ENCODE assay signal across 28 cellular contexts in genomic region chr6:83928286-83928685, GRCh38.
"Had no signal": no experiment of that assay in that cellular context is flagged by ENCODE, and none has a peak within 500 bp of the region (broad histone marks: within the 10 kb centered on the region; RNA-seq: fewer than 3 reads in every experiment).

No MANE protein-coding gene starts in this region.

- H3K9me3 ChIP-seq: lower lobe of right lung, mucosa of descending colon, right atrium auricular region, suprapubic skin, transverse colon, upper lobe of right lung, uterus had no signal

- H3K79me2 ChIP-seq: parathyroid adenoma had no signal

- H2AFZ ChIP-seq: parathyroid adenoma had no signal

- DNase-seq: cortex of kidney; effector memory CD8-positive, alpha-beta T cell; erythroblast; hypothalamus; immature natural killer cell; islet precursor cell; kidney glomerular epithelial cell; left ventricle myocardium superior; lower lobe of right lung; mucosa of descending colon; naive B cell; stimulated activated CD4-positive, alpha-beta T cell treated with anti-CD3 and anti-CD28 coated beads, Interleukin-12 subunit alpha, Interleukin-12 subunit beta, amount 100 ng/mL, for 4 hours; stimulated activated CD4-positive, alpha-beta T cell treated with anti-CD3 and anti-CD28 coated beads, Interleukin-1b, Interleukin-23, amount 100 ng/mL, for 48 hours; stimulated activated CD4-positive, alpha-beta T cell treated with anti-CD3 and anti-CD28 coated beads, Interleukin-4, amount 100 ng/mL, for 1 hour; stimulated activated CD8-positive, alpha-beta memory T cell treated with anti-CD3 and anti-CD28 coated beads, Interleukin-4, amount 100 ng/mL, for 48 hours; stimulated activated naive CD4-positive, alpha-beta T cell; stimulated activated naive CD8-positive, alpha-beta T cell treated with anti-CD3 and anti-CD28 coated beads, Interleukin-15, amount 100 ng/mL, for 72 hours; transverse colon; upper lobe of right lung; uterus had no signal

- H3K4me2 ChIP-seq: smooth muscle cell had no signal

- H3K4me3 ChIP-seq: lower lobe of right lung, mucosa of descending colon, right atrium auricular region, smooth muscle cell, suprapubic skin, transverse colon, upper lobe of right lung, uterus had no signal

- H3K27me3 ChIP-seq: right atrium auricular region, suprapubic skin, transverse colon, upper lobe of right lung, uterus had no signal

- FAIRE-seq: endometrium, frontal cortex had no signal

- H3K4me1 ChIP-seq: lower lobe of right lung, parathyroid adenoma, right atrium auricular region, suprapubic skin, upper lobe of right lung, uterus had no signal

- H3K9ac ChIP-seq: parathyroid adenoma had no signal

- ATAC-seq: effector memory CD8-positive, alpha-beta T cell; left ventricle myocardium superior; lower lobe of right lung; mucosa of descending colon; natural killer cell treated with Interleukin-12 subunit alpha and Interleukin-12 subunit beta and Interleukin-15 and Interleukin-18, amount 100 ng/mL, for 72 hours; sciatic nerve; stimulated activated naive CD8-positive, alpha-beta T cell treated with anti-CD3 and anti-CD28 coated beads, Interleukin-15, amount 100 ng/mL, for 72 hours; upper lobe of right lung had no signal

- H3K36me3 ChIP-seq: uterus had no signal

- H3K27ac ChIP-seq: lower lobe of right lung, parathyroid adenoma, right atrium auricular region, suprapubic skin, transverse colon, upper lobe of right lung, uterus had no signal
